ENCODE assay signal across 7 cellular contexts in the genomic region with DNA sequence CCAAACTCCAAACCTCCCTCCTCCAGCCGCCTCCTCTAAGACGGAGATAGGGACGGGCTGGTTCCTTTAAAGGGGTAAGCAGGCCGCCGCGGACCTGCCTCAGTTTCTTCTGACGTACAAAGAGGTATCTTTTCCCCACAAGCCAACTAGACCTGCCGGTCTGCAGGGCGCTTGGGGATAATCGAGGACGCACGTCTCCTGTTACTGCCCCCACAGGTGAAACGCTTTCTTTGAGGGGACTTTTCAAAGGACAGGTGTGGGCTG. TPM values are rescaled to one million over a fixed set of nuclear protein-coding genes. Genes with fewer than 3 reads are reported as not detected.
DNase-seq lines count a peak whose midpoint lies in the region; ATAC-seq, FAIRE-seq and TF ChIP-seq lines count a peak whose summit lies in the region.

No MANE protein-coding gene starts in this region.

- TF ChIP-seq CTCF in Loucy (conservative IDR thresholded peaks at IDR 0.05; ENCODE audit: low read length) = peak; percentile 29

- H3K27ac ChIP-seq in caudate nucleus (ENCODE audit: low read depth, low read length) = peak overlapping the region; percentile 96

- H4K20me1 ChIP-seq in Loucy (ENCODE audit: insufficient read depth, low read length, poor library complexity, severe bottlenecking) = no peaks in the 10 kb centered on the region

- H3K4me2 ChIP-seq in Loucy (ENCODE audit: low read depth, low read length, poor library complexity, severe bottlenecking) = peak overlapping the region; percentile 82

- peak overlapping the region; percentile 84 for H3K9ac ChIP-seq in Loucy (ENCODE audit: low read depth, low read length, poor library complexity, severe bottlenecking)

- H3K79me2 ChIP-seq in Loucy (ENCODE audit: insufficient read depth, low read length) = peaks cover 30% of the 10 kb centered on the region; the same call in 1 of the 2 replicates

- H3K9me3 ChIP-seq in Loucy (ENCODE audit: insufficient read depth, low read depth, low read length) (no peaks in the 10 kb centered on the region), mononuclear cell (ENCODE audit: low read depth, low read length) (no peaks in the 10 kb centered on the region)

- FAIRE-seq in GM12891 (lab: Jason Lieb, UNC) = peak; percentile 56

- no peaks in the 10 kb centered on the region for H3K36me3 ChIP-seq in Loucy (ENCODE audit: insufficient read depth, low read length)

- peak overlapping the region; percentile 89 for H2AFZ ChIP-seq in Loucy (ENCODE audit: low read length)

- H3K27me3 ChIP-seq in Loucy (ENCODE audit: insufficient read depth, low read length, poor library complexity, severe bottlenecking) (no peaks in the 10 kb centered on the region), mononuclear cell (ENCODE audit: insufficient read depth, low read length) (no peaks in the 10 kb centered on the region)

- TF ChIP-seq POLR2A in GM12891 (IDR thresholded peaks at IDR 0.05; ENCODE audit: low read depth, low read length) = peak; percentile 73

- H3K4me3 ChIP-seq in Loucy (ENCODE audit: low read length, poor library complexity, severe bottlenecking) = peak overlapping the region; percentile 92
- peak overlapping the region; percentile 91 for H3K4me3 ChIP-seq in mononuclear cell (ENCODE audit: low read length)

- H3K9me2 ChIP-seq in Loucy (replicated peaks; ENCODE audit: low read depth, low read length) = no peaks in the 10 kb centered on the region

- H3K4me1 ChIP-seq in Loucy (ENCODE audit: insufficient read depth, low read length, poor library complexity, severe bottlenecking) = peaks cover 36% of the 10 kb centered on the region
- H3K4me1 ChIP-seq in mononuclear cell (ENCODE audit: insufficient read depth, low read length) = peaks cover 31% of the 10 kb centered on the region

- H3F3A ChIP-seq in Loucy (ENCODE audit: low read depth) = no peaks in the 10 kb centered on the region

- ATAC-seq in HG02759 (IDR thresholded peaks at IDR 0.05; ENCODE audit: unreplicated experiment) (no peak), GM21717 (IDR thresholded peaks at IDR 0.05; ENCODE audit: unreplicated experiment) (no peak), HG03354 (IDR thresholded peaks at IDR 0.05; ENCODE audit: poor library complexity, severe bottlenecking, unreplicated experiment) (no peak)

- no peak for DNase-seq in GM12891 (ENCODE audit: insufficient read length, low spot score)
- DNase-seq in caudate nucleus (lab: John Stamatoyannopoulos, UW) = peak in 10 of 61 donors; percentile 15 to 81 (median 58)

TF ChIP-seq in GM12891, 5 proteins besides CTCF, POLR2A, EP300 and RAD21:
- TF ChIP-seq PAX5 (IDR thresholded peaks at IDR 0.05; ENCODE audit: insufficient read depth, low read length, severe bottlenecking) = no peak
- TF ChIP-seq POLR2AphosphoS5 (IDR thresholded peaks at IDR 0.05; ENCODE audit: low read depth, low read length) = peak; percentile 78
- no peak for TF ChIP-seq SPI1 (IDR thresholded peaks at IDR 0.05; ENCODE audit: low read depth, low read length)
- peak; percentile 49; the same call in 1 of the 2 replicates for TF ChIP-seq POU2F2 (IDR thresholded peaks at IDR 0.05; ENCODE audit: low read depth, low read length)
- peak; percentile 80 for TF ChIP-seq TAF1 (IDR thresholded peaks at IDR 0.05; ENCODE audit: low read depth, low read length)

RNA-seq across cellular contexts. Expression of a gene that starts 25.1 kb away (rescaled TPM):
- polyA plus RNA-seq in GM12891 (2012; ENCODE audit: low read depth, missing spikeins) = 18.7 TPM
- total RNA-seq in mononuclear cell = 45.0 TPM

RNA-seq across cellular contexts. Expression of a gene that starts 31.1 kb away (rescaled TPM):
- 11.4 TPM for polyA plus RNA-seq in GM12891 (2012; ENCODE audit: low read depth, missing spikeins)
- total RNA-seq in mononuclear cell = 2.5 TPM

RNA-seq across cellular contexts. Expression of a gene that starts 32.8 kb away (rescaled TPM):
- 0.08 TPM for polyA plus RNA-seq in GM12891 (2012; ENCODE audit: low read depth, missing spikeins)
- total RNA-seq in mononuclear cell = not detected

RNA-seq across cellular contexts. Expression of a gene that starts 53.5 kb away (rescaled TPM):
- 13.9 TPM for polyA plus RNA-seq in GM12891 (2012; ENCODE audit: low read depth, missing spikeins)
- total RNA-seq in mononuclear cell = 8.3 TPM

RNA-seq across cellular contexts. Expression of a gene that starts 59.0 kb away (rescaled TPM):
- polyA plus RNA-seq in GM12891 (2012; ENCODE audit: low read depth, missing spikeins) = not detected
- total RNA-seq in mononuclear cell = 0.94 TPM
